Comparison of ENCODE assay signal across 12 cellular contexts in the genomic region with DNA sequence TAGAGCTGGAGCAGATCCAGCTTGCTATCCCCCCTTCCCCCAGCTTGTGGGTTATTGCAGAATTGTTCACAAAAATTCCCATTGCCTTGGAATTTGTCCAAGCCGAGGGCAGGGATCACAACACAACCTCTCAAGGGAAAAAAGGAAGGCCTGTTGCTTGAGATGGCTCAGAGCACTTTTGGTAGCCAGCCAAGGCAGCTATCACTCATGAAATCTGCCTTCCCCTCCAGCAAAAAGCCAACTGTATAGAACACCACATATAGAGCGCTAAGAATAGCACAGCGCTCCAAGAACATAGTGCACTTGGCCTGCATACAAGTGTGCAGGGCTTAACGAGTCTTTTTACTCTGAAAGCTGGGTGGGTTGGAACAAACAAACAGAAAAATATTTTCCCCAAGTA. TPM values are rescaled to one million over a fixed set of nuclear protein-coding genes. Genes with fewer than 3 reads are reported as not detected.
A peak's percentile ranks its signal among the peaks of the same experiment; 100 is the strongest.
DNase-seq lines count a peak whose midpoint lies in the region; ATAC-seq and TF ChIP-seq lines count a peak whose summit lies in the region.
"Had no signal": no experiment of that assay in that cellular context is flagged by ENCODE, and none has a peak within 500 bp of the region (broad histone marks: within the 10 kb centered on the region; RNA-seq: fewer than 3 reads in every experiment).

No MANE protein-coding gene starts in this region.

- H3K9me3 Mint-ChIP-seq in nephron = no peaks in the 10 kb centered on the region
- H3K9me3 Mint-ChIP-seq: naive thymus-derived CD8-positive, alpha-beta T cell had no signal

- H3K27ac Mint-ChIP-seq in nephron = peak overlapping the region; percentile 86 to 97 (median 93)

- H3K79me2 ChIP-seq in mesendoderm (ENCODE audit: control insufficient read depth, insufficient read depth, low read length) = no peaks in the 10 kb centered on the region

- no peaks in the 10 kb centered on the region for H3K79me1 ChIP-seq in mesendoderm (ENCODE audit: low read length)

- H3K4me3 Mint-ChIP-seq in nephron = peak overlapping the region; percentile 43 to 63 (median 49)

- no peak overlapping the region for H2BK15ac ChIP-seq in mesendoderm (replicated peaks; ENCODE audit: low read depth)

- H3K4me2 ChIP-seq in mesendoderm (ENCODE audit: low read length) = no peak overlapping the region

- H3K4me1 Mint-ChIP-seq in nephron = peaks cover 53% of the 10 kb centered on the region

- H3K36me3 Mint-ChIP-seq in nephron (ENCODE audit: low read depth) = no peaks in the 10 kb centered on the region
- H3K36me3 Mint-ChIP-seq: naive thymus-derived CD8-positive, alpha-beta T cell had no signal

- H3K56ac ChIP-seq in mesendoderm (ENCODE audit: low read length) = no peak overlapping the region

- H3K27me3 Mint-ChIP-seq in nephron (ENCODE audit: low read depth) = no peaks in the 10 kb centered on the region

- ATAC-seq in esophagus mucosa = no peak
- ATAC-seq: naive thymus-derived CD8-positive, alpha-beta T cell had no signal

- H2BK5ac ChIP-seq in mesendoderm (ENCODE audit: low read length) = no peak overlapping the region

- H3K4me3 ChIP-seq in cardiac fibroblast (replicated peaks in 1 of 2; ENCODE audit: low read depth in 2 of 2, low read length in 2 of 2) (no peak overlapping the region), mesendoderm (ENCODE audit: low read length) (no peak overlapping the region)
- H3K4me3 ChIP-seq: ascending aorta, SJSA1, thoracic aorta had no signal

- no peaks in the 10 kb centered on the region for H3K27me3 ChIP-seq in mesendoderm (ENCODE audit: insufficient read depth, low read length, poor library complexity)
- H3K27me3 ChIP-seq: ascending aorta had no signal

- H3K4ac ChIP-seq in mesendoderm (ENCODE audit: low read depth, low read length) = no peak overlapping the region

- H4K5ac ChIP-seq in mesendoderm (ENCODE audit: low read length) = no peak overlapping the region

- H3K18ac ChIP-seq in mesendoderm (ENCODE audit: low read length) = no peak overlapping the region

- H3K23ac ChIP-seq in mesendoderm (ENCODE audit: low read length) = no peak overlapping the region

- no peaks in the 10 kb centered on the region for H3K4me1 ChIP-seq in mesendoderm (ENCODE audit: control insufficient read depth, low read depth, low read length)

- no peak overlapping the region for H4K8ac ChIP-seq in mesendoderm (ENCODE audit: low read depth, low read length)

- WGBS in mesendoderm (ENCODE audit: extremely low coverage, insufficient coverage, low lambda C conversion rate) = no CpG with 5 or more reads among the region's 4 CpGs

- H3K9ac ChIP-seq in mesendoderm (ENCODE audit: low read length) = no peak overlapping the region

- no peaks in the 10 kb centered on the region for H3K36me3 ChIP-seq in mesendoderm (ENCODE audit: control insufficient read depth, insufficient read depth, low read length)
- H3K36me3 ChIP-seq: ascending aorta, SJSA1, thoracic aorta had no signal

- TF ChIP-seq CTCF in cardiac fibroblast (IDR thresholded peaks at IDR 0.05; ENCODE audit: low read depth, low read length) (no peak), nephron (IDR thresholded peaks at IDR 0.05; ENCODE audit: unreplicated experiment in 3 of 3) (no peak)

- no peak overlapping the region for H2BK120ac ChIP-seq in mesendoderm (ENCODE audit: low read depth, low read length)

- no peak overlapping the region for H3K27ac ChIP-seq in mesendoderm (ENCODE audit: low read depth, low read length)
- H3K27ac ChIP-seq: ascending aorta, SJSA1, thoracic aorta had no signal

- H2AK5ac ChIP-seq in mesendoderm (ENCODE audit: low read length) = no peak overlapping the region

- DNase-seq in COR-L47 (lab: John Stamatoyannopoulos, UW) = peak; percentile 27
- peak; percentile 87 for DNase-seq in NCI-H1105 (lab: John Stamatoyannopoulos, UW)
- peak; percentile 65 to 88 for DNase-seq in cardiac fibroblast (ENCODE audit: low read depth in 2 of 2)
- DNase-seq in NK-92 (lab: John Stamatoyannopoulos, UW; ENCODE audit: unreplicated experiment) = no peak
- DNase-seq in mesendoderm = no peak
- no peak for DNase-seq in T-helper 9 cell
- DNase-seq: naive thymus-derived CD8-positive, alpha-beta T cell had no signal

RNA-seq across cellular contexts. Expression of gene FAM83F, which starts 46.2 kb away (rescaled TPM):
- 50.7 TPM for total RNA-seq in esophagus mucosa
- polyA plus RNA-seq in mesendoderm (2013, experiment 1 of 2) = 8.8 TPM
- polyA plus RNA-seq in mesendoderm (2013, experiment 2 of 2) = 8.1 TPM
- total RNA-seq: ascending aorta, SJSA1 had no signal

Comparison
In these comparisons a context has a peak if more than half of its experiments do, and no peak if none do; other contexts are left out.
1. DNase-seq: peak in COR-L47 (single experiment), NCI-H1105 (single experiment) and cardiac fibroblast (2 of 2); none in NK-92 (single experiment), mesendoderm (single experiment) and T-helper 9 cell (single experiment).